ENCODE assay signal across 8 cellular contexts in genomic region chr1:6601865-6602668, GRCh38. TPM values are rescaled to one million over a fixed set of nuclear protein-coding genes. Genes with fewer than 3 reads are reported as not detected.
DNase-seq lines count a peak whose midpoint lies in the region; ATAC-seq and TF ChIP-seq lines count a peak whose summit lies in the region.

No MANE protein-coding gene starts in this region.

- peak overlapping the region; percentile 94 for H3K27ac ChIP-seq in neutrophil

- no peaks in the 10 kb centered on the region for H3K9me3 ChIP-seq in neutrophil

- H3K36me3 Mint-ChIP-seq in activated T-helper 1 cell treated with anti-CD3 and anti-CD28 coated beads, Interleukin-12 subunit alpha, Interleukin-12 subunit beta, Interleukin-2, Interleukin-4 antibody, amounts not matched to agents 30 ng/mL and 10 ng/mL and 1 ng/mL, durations not matched to agents 14 hours and 24 hours and 36 hours (ENCODE audit: low read depth) = peaks cover 16% of the 10 kb centered on the region

- intact Hi-C loops in activated T-helper 1 cell treated with anti-CD3 and anti-CD28 coated beads, Interleukin-12 subunit alpha, Interleukin-12 subunit beta, Interleukin-2, Interleukin-4 antibody, amounts not matched to agents 30 ng/mL and 10 ng/mL and 1 ng/mL, durations not matched to agents 14 hours and 24 hours and 36 hours (cut with micrococcal nuclease) = loop anchor here (1.0 to 5.0 kb wide), 12 partner anchors 11 to 609 kb away; partner anchors contain the start of genes ACOT7, CAMTA1, ICMT and NOL9

- H3K27me3 Mint-ChIP-seq in activated T-helper 1 cell treated with anti-CD3 and anti-CD28 coated beads, Interleukin-12 subunit alpha, Interleukin-12 subunit beta, Interleukin-2, Interleukin-4 antibody, amounts not matched to agents 30 ng/mL and 10 ng/mL and 1 ng/mL, durations not matched to agents 14 hours and 24 hours and 36 hours (ENCODE audit: insufficient read depth) = peaks cover 2% of the 10 kb centered on the region

- peak overlapping the region; percentile 90 for H3K4me3 Mint-ChIP-seq in activated T-helper 1 cell treated with anti-CD3 and anti-CD28 coated beads, Interleukin-12 subunit alpha, Interleukin-12 subunit beta, Interleukin-2, Interleukin-4 antibody, amounts not matched to agents 30 ng/mL and 10 ng/mL and 1 ng/mL, durations not matched to agents 14 hours and 24 hours and 36 hours

- H3K4me1 ChIP-seq in neutrophil (ENCODE audit: control insufficient read depth in 1 of 2, insufficient read depth in 1 of 2, low read depth in 1 of 2, low read length in 1 of 2) = peaks cover 35 to 57% of the 10 kb centered on the region in 2 experiments

- DNase-seq in GM10266 (ENCODE audit: extremely low spot score) = peak; percentile 81
- DNase-seq in LNCaP clone FGC (ENCODE audit: low read depth) = no peak
- DNase-seq in activated T-helper 1 cell treated with anti-CD3 and anti-CD28 coated beads, Interleukin-12 subunit alpha, Interleukin-12 subunit beta, Interleukin-2, Interleukin-4 antibody, amounts not matched to agents 30 ng/mL and 10 ng/mL and 1 ng/mL, durations not matched to agents 14 hours and 24 hours and 36 hours (ENCODE audit: low spot score) = no peak
- DNase-seq in germinal center (ENCODE audit: low spot score) = peak; percentile 42
- no peak for DNase-seq in NCI-H446 treated with DMSO at 0.1 percent for 48 hours (lab: John Stamatoyannopoulos, UW)
- no peak for DNase-seq in KG1 (lab: John Stamatoyannopoulos, UW)

- peak; percentile 9 for ATAC-seq in GM21723 (IDR thresholded peaks at IDR 0.05; ENCODE audit: unreplicated experiment)

- peaks cover 28% of the 10 kb centered on the region for H3K4me1 Mint-ChIP-seq in activated T-helper 1 cell treated with anti-CD3 and anti-CD28 coated beads, Interleukin-12 subunit alpha, Interleukin-12 subunit beta, Interleukin-2, Interleukin-4 antibody, amounts not matched to agents 30 ng/mL and 10 ng/mL and 1 ng/mL, durations not matched to agents 14 hours and 24 hours and 36 hours (ENCODE audit: low read depth)

- peaks cover 22% of the 10 kb centered on the region for H3K36me3 ChIP-seq in neutrophil

- H3K27me3 ChIP-seq in neutrophil = no peaks in the 10 kb centered on the region

- H3K4me3 ChIP-seq in LNCaP clone FGC (ENCODE audit: low read depth, low read length) = peak overlapping the region; percentile 95
- H3K4me3 ChIP-seq in neutrophil (ENCODE audit: low read depth in 1 of 2, low read length in 1 of 2) = peak overlapping the region; percentile 98 to 100

- TF ChIP-seq CTCF in GM10266 (IDR thresholded peaks at IDR 0.05; ENCODE audit: control insufficient read depth, insufficient read depth, low read depth, missing control alignments) (no peak), LNCaP clone FGC (IDR thresholded peaks at IDR 0.05; ENCODE audit: control insufficient read depth, extremely low read depth, insufficient read depth) (peak; percentile 8; the same call in 1 of the 2 replicates), neutrophil (IDR thresholded peaks at IDR 0.05) (no peak)

- H3K9me3 Mint-ChIP-seq in activated T-helper 1 cell treated with anti-CD3 and anti-CD28 coated beads, Interleukin-12 subunit alpha, Interleukin-12 subunit beta, Interleukin-2, Interleukin-4 antibody, amounts not matched to agents 30 ng/mL and 10 ng/mL and 1 ng/mL, durations not matched to agents 14 hours and 24 hours and 36 hours = no peaks in the 10 kb centered on the region

- peak overlapping the region; percentile 89 for H3K27ac Mint-ChIP-seq in activated T-helper 1 cell treated with anti-CD3 and anti-CD28 coated beads, Interleukin-12 subunit alpha, Interleukin-12 subunit beta, Interleukin-2, Interleukin-4 antibody, amounts not matched to agents 30 ng/mL and 10 ng/mL and 1 ng/mL, durations not matched to agents 14 hours and 24 hours and 36 hours

RNA-seq across cellular contexts. Expression of gene KLHL21, which starts 0.6 kb away (rescaled TPM):
- 27.8 and 28.1 TPM in 2 replicates for total RNA-seq in activated T-helper 1 cell treated with anti-CD3 and anti-CD28 coated beads, Interleukin-12 subunit alpha, Interleukin-12 subunit beta, Interleukin-2, Interleukin-4 antibody, amounts not matched to agents 30 ng/mL and 10 ng/mL and 1 ng/mL, durations not matched to agents 14 hours and 24 hours and 36 hours

RNA-seq across cellular contexts. Expression of gene PHF13, which starts 11.5 kb away (rescaled TPM):
- 18.8 and 19.5 TPM in 2 replicates for total RNA-seq in activated T-helper 1 cell treated with anti-CD3 and anti-CD28 coated beads, Interleukin-12 subunit alpha, Interleukin-12 subunit beta, Interleukin-2, Interleukin-4 antibody, amounts not matched to agents 30 ng/mL and 10 ng/mL and 1 ng/mL, durations not matched to agents 14 hours and 24 hours and 36 hours

RNA-seq across cellular contexts. Expression of gene ZBTB48, which starts 22.3 kb away (rescaled TPM):
- 34.5 and 35.7 TPM in 2 replicates for total RNA-seq in activated T-helper 1 cell treated with anti-CD3 and anti-CD28 coated beads, Interleukin-12 subunit alpha, Interleukin-12 subunit beta, Interleukin-2, Interleukin-4 antibody, amounts not matched to agents 30 ng/mL and 10 ng/mL and 1 ng/mL, durations not matched to agents 14 hours and 24 hours and 36 hours

RNA-seq across cellular contexts. Expression of gene THAP3, which starts 22.6 kb away (rescaled TPM):
- 22.2 and 23.5 TPM in 2 replicates for total RNA-seq in activated T-helper 1 cell treated with anti-CD3 and anti-CD28 coated beads, Interleukin-12 subunit alpha, Interleukin-12 subunit beta, Interleukin-2, Interleukin-4 antibody, amounts not matched to agents 30 ng/mL and 10 ng/mL and 1 ng/mL, durations not matched to agents 14 hours and 24 hours and 36 hours

RNA-seq across cellular contexts. Expression of gene TAS1R1, which starts 47.0 kb away (rescaled TPM):
- not detected in 2 replicates for total RNA-seq in activated T-helper 1 cell treated with anti-CD3 and anti-CD28 coated beads, Interleukin-12 subunit alpha, Interleukin-12 subunit beta, Interleukin-2, Interleukin-4 antibody, amounts not matched to agents 30 ng/mL and 10 ng/mL and 1 ng/mL, durations not matched to agents 14 hours and 24 hours and 36 hours

Comparison
In these comparisons a context has a peak if more than half of its experiments do, and no peak if none do; other contexts are left out.
1. DNase-seq: peak in GM10266 (single experiment) and germinal center (single experiment); none in LNCaP clone FGC (single experiment), activated T-helper 1 cell treated with anti-CD3 and anti-CD28 coated beads, Interleukin-12 subunit alpha, Interleukin-12 subunit beta, Interleukin-2, Interleukin-4 antibody, amounts not matched to agents 30 ng/mL and 10 ng/mL and 1 ng/mL, durations not matched to agents 14 hours and 24 hours and 36 hours (single experiment), NCI-H446 treated with DMSO at 0.1 percent for 48 hours (single experiment) and KG1 (single experiment).